In the genomic region with DNA sequence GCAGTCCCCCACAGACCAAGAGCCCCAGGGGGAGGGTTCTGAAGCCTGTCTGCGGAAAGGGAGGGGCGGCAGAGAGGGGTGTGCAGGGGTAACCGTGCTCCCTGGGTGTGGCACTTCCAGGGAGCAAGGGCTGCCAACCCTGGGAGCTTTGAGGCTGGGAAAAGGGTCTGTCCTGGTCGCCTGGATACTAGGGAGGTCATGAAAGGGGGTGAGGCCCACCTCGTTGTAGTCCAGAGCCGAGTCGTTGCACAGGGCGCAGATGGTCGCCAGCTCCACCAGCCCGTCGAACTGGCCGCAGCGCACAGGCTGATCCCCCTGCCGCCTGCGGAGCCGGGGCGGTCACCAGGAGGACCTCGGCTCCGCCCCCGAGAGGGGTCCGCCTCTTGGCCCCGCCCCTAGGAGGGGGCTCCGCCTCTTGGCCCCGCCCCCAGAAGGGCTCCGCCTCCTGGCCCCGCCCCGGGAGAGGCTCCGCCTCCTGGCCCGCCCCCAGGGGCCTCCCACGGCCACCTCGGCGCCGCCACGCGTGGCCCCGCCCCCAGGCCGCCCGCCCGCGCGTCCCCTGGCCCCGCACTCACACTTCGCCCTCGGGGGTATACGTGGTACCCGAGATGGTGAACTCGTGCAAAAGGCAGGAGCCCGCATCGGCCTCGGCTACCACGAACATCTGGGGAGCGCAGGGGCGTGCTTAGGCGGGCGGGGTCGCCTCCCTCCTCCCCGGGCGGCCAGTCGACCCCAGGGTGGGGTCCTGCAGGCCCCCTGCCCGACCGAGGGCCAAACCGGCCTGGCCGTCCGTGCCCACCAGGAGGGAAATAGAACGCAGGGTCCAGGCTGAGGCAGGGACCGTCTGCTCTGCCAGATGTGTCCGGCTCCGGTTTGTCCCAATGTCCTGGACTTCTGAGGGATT, we compare ENCODE assay signal across 9 cellular contexts. TPM values are rescaled to one million over a fixed set of nuclear protein-coding genes. Genes with fewer than 3 reads are reported as not detected.
DNase-seq lines count a peak whose midpoint lies in the region; TF ChIP-seq lines count a peak whose summit lies in the region.
"Had no signal": no experiment of that assay in that cellular context is flagged by ENCODE, and none has a peak within 500 bp of the region (broad histone marks: within the 10 kb centered on the region; RNA-seq: fewer than 3 reads in every experiment).

No MANE protein-coding gene starts in this region.

- no peaks in the 10 kb centered on the region for H3K4me1 ChIP-seq in CD8-positive, alpha-beta memory T cell (ENCODE audit: insufficient read depth, low read length)
- H3K4me1 ChIP-seq in OCI-LY7 (ENCODE audit: insufficient read depth, low read length, poor library complexity, severe bottlenecking) (no peaks in the 10 kb centered on the region), iPS-18a (ENCODE audit: control insufficient read depth, low read depth, low read length) (no peaks in the 10 kb centered on the region), spleen (peaks cover 0 to 16% (median 2%) of the 10 kb centered on the region in 6 donors)

- no peaks in the 10 kb centered on the region for H3K9me3 Mint-ChIP-seq in CD8-positive, alpha-beta memory T cell

- peaks cover 7% of the 10 kb centered on the region; the same call in 1 of the 2 replicates for H4K20me1 ChIP-seq in OCI-LY7 (ENCODE audit: insufficient read depth, low read length)

- peaks cover 8% of the 10 kb centered on the region; the same call in 1 of the 2 replicates for H3K79me2 ChIP-seq in OCI-LY7 (ENCODE audit: insufficient read depth, low read depth, low read length)

- H3K9me2 ChIP-seq in OCI-LY7 (ENCODE audit: insufficient read depth, low read length): no peaks in the 10 kb centered on the region

- H3K36me3 ChIP-seq in CD8-positive, alpha-beta memory T cell (ENCODE audit: insufficient read depth, low read length): peaks cover 49% of the 10 kb centered on the region
- peaks cover 97% of the 10 kb centered on the region for H3K36me3 ChIP-seq in OCI-LY7 (ENCODE audit: insufficient read depth, low read length)
- H3K36me3 ChIP-seq in iPS-18a (ENCODE audit: control insufficient read depth, low read depth, low read length): no peaks in the 10 kb centered on the region
- H3K36me3 ChIP-seq in spleen: peaks cover 0 to 100% (median 98%) of the 10 kb centered on the region in 6 donors

- H3K27me3 Mint-ChIP-seq in CD8-positive, alpha-beta memory T cell: no peaks in the 10 kb centered on the region

- H3K4me2 ChIP-seq in OCI-LY7 (ENCODE audit: low read length): no peak overlapping the region

- H3K9ac ChIP-seq in iPS-18a (ENCODE audit: low read length): no peak overlapping the region

- no peaks in the 10 kb centered on the region for H3K27me3 ChIP-seq in CD8-positive, alpha-beta memory T cell (ENCODE audit: insufficient read depth, low read length, poor library complexity, severe bottlenecking)
- H3K27me3 ChIP-seq in iPS-18a (ENCODE audit: control insufficient read depth, insufficient read depth, low read length) (peaks cover 11% of the 10 kb centered on the region), spleen (replicated peaks in 1 of 7) (no peaks in the 10 kb centered on the region)

- CTCF ChIA-PET in CD8-positive, alpha-beta memory T cell (lab: Charles Lee): no interaction called here
- CTCF ChIA-PET in OCI-LY7 (lab: Charles Lee; ENCODE audit: unreplicated experiment): no interaction called here

- no peak overlapping the region for H3K27ac ChIP-seq in CD8-positive, alpha-beta memory T cell (ENCODE audit: low read depth, low read length)
- no peak overlapping the region for H3K27ac ChIP-seq in OCI-LY7 (ENCODE audit: low read depth, low read length, poor library complexity, severe bottlenecking)
- no peak overlapping the region for H3K27ac ChIP-seq in iPS-18a (ENCODE audit: low read length)
- H3K27ac ChIP-seq in spleen: peak overlapping the region in 5 of 8 donors; percentile 4 to 55 (median 34)

- H3K4me1 Mint-ChIP-seq in CD8-positive, alpha-beta memory T cell: peaks cover 0 to 2% (median 0%) of the 10 kb centered on the region in 3 donors

- no peak overlapping the region for H3K4me3 ChIP-seq in CD8-positive, alpha-beta memory T cell (ENCODE audit: low read length)
- no peak overlapping the region for H3K4me3 ChIP-seq in OCI-LY7 (ENCODE audit: low read depth, low read length, poor library complexity, severe bottlenecking)
- peak overlapping the region; percentile 51 for H3K4me3 ChIP-seq in iPS-18a (ENCODE audit: low read length)
- H3K4me3 ChIP-seq in spleen: peak overlapping the region in 7 of 8 donors; percentile 5 to 64 (median 33)

- no peak overlapping the region for H3K27ac Mint-ChIP-seq in CD8-positive, alpha-beta memory T cell

- TF ChIP-seq POLR2A in spleen (IDR thresholded peaks at IDR 0.05): no peak

- intact Hi-C loops in OCI-LY7 (cut with micrococcal nuclease; ENCODE audit: unreplicated experiment): no loop called here
- intact Hi-C loops in spleen (cut with DNase I; ENCODE audit: low total_unique reads): no loop called here

- no TSS peak for BruUV-seq in OCI-LY7 (replicated peaks; lab: Mats Ljungman, UMichigan)

- TF ChIP-seq CTCF in OCI-LY7 (conservative IDR thresholded peaks at IDR 0.05; ENCODE audit: low read length) (no peak), spleen (IDR thresholded peaks at IDR 0.05 in 8 of 11, conservative IDR thresholded peaks at IDR 0.05 in 3 of 11) (no peak)

- no peaks in the 10 kb centered on the region for H3K9me3 ChIP-seq in CD8-positive, alpha-beta memory T cell (ENCODE audit: low read length)
- no peaks in the 10 kb centered on the region for H3K9me3 ChIP-seq in OCI-LY7 (ENCODE audit: low read length)
- no peaks in the 10 kb centered on the region for H3K9me3 ChIP-seq in iPS-18a (ENCODE audit: control insufficient read depth, low read depth, low read length)
- no peaks in the 10 kb centered on the region for H3K9me3 ChIP-seq in spleen

- 54 to 75% (median 60%) methylated on average over 34 to 68 of the region's 68 CpGs for WGBS in spleen, 5 donors

- POLR2A ChIA-PET in CD8-positive, alpha-beta memory T cell (lab: Charles Lee): no interaction called here
- POLR2A ChIA-PET in OCI-LY7 (lab: Charles Lee): no interaction called here

- DNase-seq in CD8-positive, alpha-beta memory T cell: peak in 4 of 5 donors; percentile 19 to 60 (median 42)
- peak; percentile 74 for DNase-seq in OCI-LY7 (ENCODE audit: low spot score)
- DNase-seq in astrocyte of the hippocampus (ENCODE audit: low read depth, low spot score): peak; percentile 79
- peak; percentile 83 for DNase-seq in spleen
- no peak for DNase-seq in NOMO-1 treated with DMSO at 0.1 percent for 48 hours (lab: John Stamatoyannopoulos, UW; ENCODE audit: unreplicated experiment)
- DNase-seq in cortex of kidney (lab: John Stamatoyannopoulos, UW): no peak
- DNase-seq in ureter (ENCODE audit: low spot score): no peak

- H3K36me3 Mint-ChIP-seq in CD8-positive, alpha-beta memory T cell: peaks cover 10 to 88% (median 12%) of the 10 kb centered on the region in 3 donors

- H3K4me3 Mint-ChIP-seq in CD8-positive, alpha-beta memory T cell: no peak overlapping the region

- no peak overlapping the region for H2AFZ ChIP-seq in OCI-LY7 (ENCODE audit: low read length)

RNA-seq across cellular contexts. Expression of gene ATP2A3, which starts 19.5 kb away (rescaled TPM):
- 100 to 1,000 TPM; 108 to 111 TPM for total RNA-seq in CD8-positive, alpha-beta memory T cell
- 105 TPM for polyA plus RNA-seq in CD8-positive, alpha-beta memory T cell
- 84.0 and 108 TPM in 2 replicates for total RNA-seq in OCI-LY7 (2014; rRNA removed; shearing (Covaris generic))
- total RNA-seq in OCI-LY7 (2022) (322 and 353 TPM in 2 replicates), spleen (100 to 1,000 TPM; 161 to 240 (median 219) TPM), ureter (36.3 TPM)
- polyA plus RNA-seq in spleen: 100 to 1,000 TPM; 103 to 190 (median 189) TPM

RNA-seq across cellular contexts. Expression of gene P2RX1, which starts 28.5 kb away (rescaled TPM):
- total RNA-seq in CD8-positive, alpha-beta memory T cell: under 1 TPM; 0.13 to 0.22 TPM
- not detected for polyA plus RNA-seq in CD8-positive, alpha-beta memory T cell
- 0.41 and 0.69 TPM in 2 replicates for total RNA-seq in OCI-LY7 (2014; rRNA removed; shearing (Covaris generic))
- 3.3 and 4.5 TPM in 2 replicates for total RNA-seq in OCI-LY7 (2022)
- 10 to 100 TPM; 16.8 to 46.3 (median 23.1) TPM for total RNA-seq in spleen
- 10 to 100 TPM in 2 of 3 donors, 1 to 10 TPM in 1; 9.2 to 22.0 (median 10.3) TPM for polyA plus RNA-seq in spleen
- 44.3 TPM for total RNA-seq in ureter
- total RNA-seq: glomerular endothelial cell had no signal

RNA-seq across cellular contexts. Expression of gene CAMKK1, which starts 51.9 kb away (rescaled TPM):
- 1 to 10 TPM; 2.3 to 2.7 TPM for total RNA-seq in CD8-positive, alpha-beta memory T cell
- polyA plus RNA-seq in CD8-positive, alpha-beta memory T cell: 1.1 TPM
- 2.6 and 2.7 TPM in 2 replicates for total RNA-seq in OCI-LY7 (2014; rRNA removed; shearing (Covaris generic))
- 2.7 and 3.5 TPM in 2 replicates for total RNA-seq in OCI-LY7 (2022)
- 10 to 100 TPM in 2 of 7 donors, 1 to 10 TPM in 5; 7.7 to 13.0 (median 8.8) TPM for total RNA-seq in spleen
- polyA plus RNA-seq in spleen: 10 to 100 TPM in 1 of 3 donors, 1 to 10 TPM in 2; 5.2 to 10.0 (median 10.0) TPM
- 7.8 TPM for total RNA-seq in ureter

Comparison
In these comparisons a context has a peak if more than half of its experiments do, and no peak if none do; other contexts are left out.
1. DNase-seq: peak in CD8-positive, alpha-beta memory T cell (4 of 5), OCI-LY7 (single experiment), astrocyte of the hippocampus (single experiment) and spleen (single experiment); none in NOMO-1 treated with DMSO at 0.1 percent for 48 hours (single experiment), cortex of kidney (single experiment) and ureter (single experiment).
2. H3K27ac ChIP-seq: peak in spleen (5 of 8); none in CD8-positive, alpha-beta memory T cell (single experiment), OCI-LY7 (single experiment) and iPS-18a (single experiment).
3. H3K4me3 ChIP-seq: peak in iPS-18a (single experiment) and spleen (7 of 8); none in CD8-positive, alpha-beta memory T cell (single experiment) and OCI-LY7 (single experiment).